ENCODE assay signal across 8 cellular contexts in the genomic region with DNA sequence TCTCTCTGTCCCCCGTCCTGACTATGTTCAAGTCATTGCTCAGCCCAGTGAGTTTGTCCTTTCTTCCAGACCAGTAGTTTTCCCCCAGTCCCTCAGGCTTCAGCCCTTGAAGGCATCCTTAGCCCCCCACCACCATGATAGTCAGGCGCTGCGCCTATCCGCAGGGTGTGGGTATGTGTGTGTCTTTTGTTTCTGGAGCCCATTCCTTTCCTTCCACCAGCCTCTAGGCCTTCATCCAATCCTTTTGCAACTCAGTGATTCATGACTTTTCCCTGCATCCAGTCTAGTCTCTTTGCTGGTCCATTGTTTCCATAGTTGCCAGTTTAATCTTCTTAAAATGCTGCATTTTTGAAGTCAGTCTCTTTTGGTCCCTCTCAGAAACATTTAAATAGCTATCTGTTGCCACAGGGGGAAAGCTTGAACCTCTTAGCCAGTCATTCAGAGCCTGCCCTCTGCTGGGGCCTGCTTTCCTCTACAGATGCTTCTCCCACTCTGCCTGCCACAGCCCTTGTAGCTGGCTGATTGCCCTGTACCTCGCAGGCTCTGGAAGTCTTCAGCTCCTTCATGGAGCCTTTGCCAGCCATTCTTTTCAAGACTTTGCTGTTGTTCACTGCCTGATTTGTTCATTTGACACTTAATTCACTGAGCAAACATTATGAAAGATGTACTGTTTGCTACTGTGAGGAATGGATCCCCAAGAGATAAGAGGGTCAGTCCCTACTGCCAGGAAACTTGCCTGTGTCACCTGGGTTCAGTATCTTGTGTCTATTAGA. TPM values are rescaled to one million over a fixed set of nuclear protein-coding genes. Genes with fewer than 3 reads are reported as not detected.
DNase-seq lines count a peak whose midpoint lies in the region; ATAC-seq and TF ChIP-seq lines count a peak whose summit lies in the region.

No MANE protein-coding gene starts in this region.

- H3K4me1 ChIP-seq in CD8-positive, alpha-beta memory T cell (ENCODE audit: insufficient read depth, low read length), result no peaks in the 10 kb centered on the region
- H3K4me1 ChIP-seq in esophagus muscularis mucosa, result peaks cover 34 to 59% (median 52%) of the 10 kb centered on the region in 4 donors

- peak; percentile 16 to 72 (median 45) for DNase-seq in CD8-positive, alpha-beta memory T cell
- peak; percentile 78 for DNase-seq in NOMO-1 treated with dmso at 0.1 percent for 144 hours (lab: John Stamatoyannopoulos, UW; ENCODE audit: unreplicated experiment)
- DNase-seq in activated T-cell treated with anti-CD3 and anti-CD28 coated beads for 48 hours (ENCODE audit: low read depth), result peak; percentile 43
- DNase-seq in esophagus muscularis mucosa (ENCODE audit: extremely low spot score), result no peak
- DNase-seq in naive B cell, result peak; percentile 25
- DNase-seq in stimulated activated naive B cell treated with anti-CD40 and anti-IgM and Interleukin-4, amounts not matched to agents 10 μg/mL and 1 μg/mL and 100 μg/mL, for 72 hours, result peak; percentile 37

- peak overlapping the region; percentile 7 to 89 (median 62) for H3K27ac Mint-ChIP-seq in CD8-positive, alpha-beta memory T cell
- peak overlapping the region in 5 of 6 donors; percentile 49 to 92 (median 76) for H3K27ac Mint-ChIP-seq in naive B cell
- peak overlapping the region; percentile 72 for H3K27ac Mint-ChIP-seq in stimulated activated naive B cell treated with anti-CD40 and anti-IgM and Interleukin-4, amounts not matched to agents 10 μg/mL and 1 μg/mL and 100 μg/mL, for 72 hours

- H3K4me3 ChIP-seq in CD8-positive, alpha-beta memory T cell (ENCODE audit: low read length), result no peak overlapping the region
- no peak overlapping the region for H3K4me3 ChIP-seq in esophagus muscularis mucosa

- H3K4me1 Mint-ChIP-seq in CD8-positive, alpha-beta memory T cell, result peaks cover 18 to 51% (median 32%) of the 10 kb centered on the region in 3 donors
- peaks cover 27 to 38% (median 29%) of the 10 kb centered on the region in 3 donors for H3K4me1 Mint-ChIP-seq in naive B cell
- H3K4me1 Mint-ChIP-seq in stimulated activated naive B cell treated with anti-CD40 and anti-IgM and Interleukin-4, amounts not matched to agents 10 μg/mL and 1 μg/mL and 100 μg/mL, for 72 hours, result peaks cover 27 to 36% of the 10 kb centered on the region in 2 donors

- CTCF ChIA-PET in CD8-positive, alpha-beta memory T cell (lab: Charles Lee), result interaction anchor here (0.6 to 7.2 kb wide), 31 partner anchors 10 to 596 kb away, joined by 3 to 60 read pairs (median 4); partner anchors contain the start of genes CNEP1R1, HEATR3 and SNX20

- no peaks in the 10 kb centered on the region for H3K9me3 ChIP-seq in CD8-positive, alpha-beta memory T cell (ENCODE audit: low read length)
- H3K9me3 ChIP-seq in esophagus muscularis mucosa, result no peaks in the 10 kb centered on the region

- 59% methylated on average over 5 of the region's 5 CpGs for WGBS in esophagus muscularis mucosa

- no peak for TF ChIP-seq EP300 in esophagus muscularis mucosa (IDR thresholded peaks at IDR 0.05)

- ATAC-seq in GM19395 (IDR thresholded peaks at IDR 0.05; ENCODE audit: unreplicated experiment) (peak; percentile 86), HG03521 (IDR thresholded peaks at IDR 0.05; ENCODE audit: unreplicated experiment) (peak; percentile 89), naive B cell (ENCODE audit: low read depth in 2 of 2) (peak; percentile 69 to 78)
- ATAC-seq in stimulated activated naive B cell treated with anti-CD40 and anti-IgM and Interleukin-4, amounts not matched to agents 10 μg/mL and 1 μg/mL and 100 μg/mL, for 72 hours (replicated peaks), result peak; percentile 93 to 96

- H3K36me3 Mint-ChIP-seq in CD8-positive, alpha-beta memory T cell, result peaks cover 0 to 39% (median 5%) of the 10 kb centered on the region in 3 donors
- H3K36me3 Mint-ChIP-seq in naive B cell, result peaks cover 0 to 5% of the 10 kb centered on the region in 2 donors
- peaks cover 3 to 17% of the 10 kb centered on the region in 2 donors for H3K36me3 Mint-ChIP-seq in stimulated activated naive B cell treated with anti-CD40 and anti-IgM and Interleukin-4, amounts not matched to agents 10 μg/mL and 1 μg/mL and 100 μg/mL, for 72 hours

- H3K27me3 Mint-ChIP-seq in CD8-positive, alpha-beta memory T cell, result peaks cover 0 to 2% of the 10 kb centered on the region in 2 donors
- no peaks in the 10 kb centered on the region for H3K27me3 Mint-ChIP-seq in naive B cell
- no peaks in the 10 kb centered on the region for H3K27me3 Mint-ChIP-seq in stimulated activated naive B cell treated with anti-CD40 and anti-IgM and Interleukin-4, amounts not matched to agents 10 μg/mL and 1 μg/mL and 100 μg/mL, for 72 hours

- no peak for TF ChIP-seq POLR2A in esophagus muscularis mucosa (IDR thresholded peaks at IDR 0.05; ENCODE audit: low read depth)

- no peak overlapping the region for H3K27ac ChIP-seq in CD8-positive, alpha-beta memory T cell (ENCODE audit: low read depth, low read length)
- peak overlapping the region; percentile 17 to 45 (median 24) for H3K27ac ChIP-seq in esophagus muscularis mucosa (replicated peaks in 1 of 4)

- H3K4me3 Mint-ChIP-seq in CD8-positive, alpha-beta memory T cell, result no peak overlapping the region
- H3K4me3 Mint-ChIP-seq in naive B cell, result peak overlapping the region; percentile 10 to 81 (median 27)
- peak overlapping the region; percentile 36 to 57 for H3K4me3 Mint-ChIP-seq in stimulated activated naive B cell treated with anti-CD40 and anti-IgM and Interleukin-4, amounts not matched to agents 10 μg/mL and 1 μg/mL and 100 μg/mL, for 72 hours

- H3K27me3 ChIP-seq in CD8-positive, alpha-beta memory T cell (ENCODE audit: insufficient read depth, low read length, poor library complexity, severe bottlenecking), result no peaks in the 10 kb centered on the region
- no peaks in the 10 kb centered on the region for H3K27me3 ChIP-seq in esophagus muscularis mucosa

- peak; percentile 68 to 83 (median 81) for TF ChIP-seq CTCF in esophagus muscularis mucosa (IDR thresholded peaks at IDR 0.05)

- POLR2A ChIA-PET in CD8-positive, alpha-beta memory T cell (lab: Charles Lee), result interaction anchor here (0.5 to 1.4 kb wide), 3 partner anchors 18 to 185 kb away, joined by 4 to 5 read pairs (median 4); no protein-coding TSS in a partner anchor

- intact Hi-C loops in esophagus muscularis mucosa (cut with DNase I), result loop anchor here (2.0 to 10.0 kb wide), 3 partner anchors 144 to 186 kb away; partner anchors contain the start of gene CNEP1R1

- peaks cover 6% of the 10 kb centered on the region for H3K36me3 ChIP-seq in CD8-positive, alpha-beta memory T cell (ENCODE audit: insufficient read depth, low read length)
- peaks cover 0 to 30% (median 14%) of the 10 kb centered on the region in 4 donors for H3K36me3 ChIP-seq in esophagus muscularis mucosa

- H3K9me3 Mint-ChIP-seq in CD8-positive, alpha-beta memory T cell, result no peaks in the 10 kb centered on the region
- no peaks in the 10 kb centered on the region for H3K9me3 Mint-ChIP-seq in naive B cell
- no peaks in the 10 kb centered on the region for H3K9me3 Mint-ChIP-seq in stimulated activated naive B cell treated with anti-CD40 and anti-IgM and Interleukin-4, amounts not matched to agents 10 μg/mL and 1 μg/mL and 100 μg/mL, for 72 hours

RNA-seq across cellular contexts. Expression of gene ADCY7, which starts 55.9 kb away (rescaled TPM):
- total RNA-seq in CD8-positive, alpha-beta memory T cell, result 10 to 100 TPM; 76.6 to 83.4 TPM
- polyA plus RNA-seq in CD8-positive, alpha-beta memory T cell, result 88.1 TPM
- total RNA-seq in esophagus muscularis mucosa, result 10 to 100 TPM; 12.3 to 17.4 (median 15.6) TPM
- polyA plus RNA-seq in naive B cell (ENCODE audit: low read depth in 6 of 6), result 10 to 100 TPM; 23.0 to 42.8 (median 35.9) TPM

RNA-seq across cellular contexts. Expression of gene TENT4B, which starts 57.3 kb away (rescaled TPM):
- total RNA-seq in CD8-positive, alpha-beta memory T cell, result 10 to 100 TPM; 21.6 to 23.0 TPM
- 5.6 TPM for polyA plus RNA-seq in CD8-positive, alpha-beta memory T cell
- 10 to 100 TPM in 3 of 4 donors, 1 to 10 TPM in 1; 9.9 to 18.3 (median 16.7) TPM for total RNA-seq in esophagus muscularis mucosa
- 1 to 10 TPM; 3.3 to 8.5 (median 4.6) TPM for polyA plus RNA-seq in naive B cell (ENCODE audit: low read depth in 6 of 6)

Comparison
In these comparisons a context has a peak if more than half of its experiments do, and no peak if none do; other contexts are left out.
1. H3K4me3 Mint-ChIP-seq: peak in naive B cell (8 of 8) and stimulated activated naive B cell treated with anti-CD40 and anti-IgM and Interleukin-4, amounts not matched to agents 10 μg/mL and 1 μg/mL and 100 μg/mL, for 72 hours (2 of 2); none in CD8-positive, alpha-beta memory T cell (0 of 7).
2. RNA of gene ADCY7, which starts 55.9 kb away (total RNA-seq): 76.6 to 83.4 TPM in CD8-positive, alpha-beta memory T cell; 12.3 to 17.4 TPM in esophagus muscularis mucosa; every median in the first group is over 4 times any median in the second.
3. Peak in every context shown above with its lines, with median percentiles within 50 percentile points of each other: H3K27ac Mint-ChIP-seq and ATAC-seq.